In the genomic region with DNA sequence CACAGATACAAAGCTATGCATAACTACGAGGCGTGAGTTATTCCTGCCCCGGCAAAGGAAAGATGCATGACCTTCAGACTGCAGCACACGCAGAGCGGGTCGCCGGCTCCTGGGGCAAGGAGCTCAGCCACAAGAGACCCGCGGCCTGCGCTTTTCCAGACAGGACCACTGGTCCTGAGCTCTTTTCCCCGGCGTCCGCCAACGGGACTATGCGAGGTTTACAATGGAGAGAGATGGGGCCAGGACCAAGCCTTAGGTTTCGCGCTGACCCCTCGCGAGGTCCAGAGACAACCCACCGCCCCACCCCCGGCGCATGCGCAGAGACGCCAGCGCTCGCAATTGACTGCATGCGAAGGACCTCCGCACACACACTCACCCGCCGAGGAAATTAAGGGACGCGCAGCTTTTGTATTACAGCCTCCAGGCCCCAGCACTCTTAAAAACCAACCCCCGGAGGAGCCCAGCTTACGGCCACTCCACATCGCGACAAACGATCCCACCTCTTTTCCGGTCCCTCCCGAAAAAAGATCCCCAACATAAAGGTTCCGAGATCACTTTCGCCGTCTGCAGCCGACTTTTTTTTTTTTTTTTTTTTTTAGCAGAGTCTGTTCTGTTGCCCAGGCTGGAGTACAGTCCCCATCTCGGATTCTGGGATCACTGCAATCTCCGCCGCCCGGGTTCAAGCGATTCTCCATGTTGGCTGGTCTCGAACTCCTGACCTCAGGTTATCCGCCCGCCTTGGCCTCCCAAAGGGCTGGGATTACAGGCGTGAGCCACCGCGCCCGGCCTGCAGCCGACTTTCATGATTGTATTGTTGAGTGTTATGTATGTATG, we compare ENCODE assay signal across 1 cellular context.
TF ChIP-seq lines count a peak whose summit lies in the region.

A gene with protein sequence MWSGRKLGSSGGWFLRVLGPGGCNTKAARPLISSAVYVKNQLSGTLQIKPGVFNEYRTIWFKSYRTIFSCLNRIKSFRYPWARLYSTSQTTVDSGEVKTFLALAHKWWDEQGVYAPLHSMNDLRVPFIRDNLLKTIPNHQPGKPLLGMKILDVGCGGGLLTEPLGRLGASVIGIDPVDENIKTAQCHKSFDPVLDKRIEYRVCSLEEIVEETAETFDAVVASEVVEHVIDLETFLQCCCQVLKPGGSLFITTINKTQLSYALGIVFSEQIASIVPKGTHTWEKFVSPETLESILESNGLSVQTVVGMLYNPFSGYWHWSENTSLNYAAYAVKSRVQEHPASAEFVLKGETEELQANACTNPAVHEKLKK (minus strand): TSS at position 498 of the 834 bp plus-strand sequence. CDS start 16 bp downstream, at position 482.

TF ChIP-seq in K562, 482 proteins besides CTCF, POLR2A, EP300 and RAD21 (continued from another document and continues in another):
- TF ChIP-seq CREB3 (tag; conservative IDR thresholded peaks at IDR 0.05; ENCODE audit: low read depth) (no peak), POLR2AphosphoS2 (IDR thresholded peaks at IDR 0.05; ENCODE audit: low read length) (no peak), ZNF23 (CRISPR knock-in tag; IDR thresholded peaks at IDR 0.05) (no peak), SMAD1 (IDR thresholded peaks at IDR 0.05; ENCODE audit: low read depth, low read length, partially characterized antibody) (peak; percentile 61), RCOR1 (IDR thresholded peaks at IDR 0.05; ENCODE audit: borderline replicate concordance in 1 of 2, low read depth in 2 of 2, low read length in 2 of 2) (peak in 1 of 2 experiments; percentile 21; a peak in 1 of 4 replicates), NFIC (IDR thresholded peaks at IDR 0.05) (0 out of 2 replicates have a peak, but pooled peaks have one; percentile 27), BRCA1 (IDR thresholded peaks at IDR 0.05) (no peak), BRCA1 (CRISPR knock-in tag; IDR thresholded peaks at IDR 0.05) (no peak), HMG20B (CRISPR knock-in tag; IDR thresholded peaks at IDR 0.05) (no peak), PCBP1 (IDR thresholded peaks at IDR 0.05; ENCODE audit: low read depth, low read length, poor library complexity, severe bottlenecking) (no peak), NRF1 (conservative IDR thresholded peaks at IDR 0.05 in 1 of 2, IDR thresholded peaks at IDR 0.05 in 1 of 2) (peak; percentile 98), NR4A1 (CRISPR knock-in tag; IDR thresholded peaks at IDR 0.05) (0 out of 2 replicates have a peak, but pooled peaks have one; percentile 53), NR4A1 (tag; IDR thresholded peaks at IDR 0.05) (no peak), MED1 (CRISPR knock-in tag; IDR thresholded peaks at IDR 0.05; ENCODE audit: borderline replicate concordance) (no peak), LARP7 (IDR thresholded peaks at IDR 0.05) (peak; percentile 13; the same call in 1 of the 2 replicates), TEAD1 (CRISPR knock-in tag; IDR thresholded peaks at IDR 0.05) (no peak), BDP1 (IDR thresholded peaks at IDR 0.05; ENCODE audit: insufficient read depth, insufficient read length) (no peak), RBM15 (IDR thresholded peaks at IDR 0.05; ENCODE audit: insufficient read depth, low read length) (no peak), CCNT2 (IDR thresholded peaks at IDR 0.05; ENCODE audit: borderline replicate concordance, extremely low read depth, insufficient read length, low read depth, low read length) (no peak), BHLHE40 (IDR thresholded peaks at IDR 0.05; ENCODE audit: low read length) (no peak), ZNF644 (tag; IDR thresholded peaks at IDR 0.05; ENCODE audit: low read depth) (no peak), MYBL2 (IDR thresholded peaks at IDR 0.05; ENCODE audit: low read depth) (no peak), MYBL2 (CRISPR knock-in tag; IDR thresholded peaks at IDR 0.05; ENCODE audit: borderline replicate concordance) (no peak), STAG1 (CRISPR knock-in tag; IDR thresholded peaks at IDR 0.05; ENCODE audit: borderline replicate concordance) (no peak), SNRNP70 (optimal IDR thresholded peaks at IDR 0.05; ENCODE audit: low read depth, low read length) (no peak), KDM1A (IDR thresholded peaks at IDR 0.05) (no peak), THAP7 (CRISPR knock-in tag; IDR thresholded peaks at IDR 0.05) (no peak), ZBTB11 (CRISPR knock-in tag; IDR thresholded peaks at IDR 0.05) (peak; percentile 90 to 99 (median 97)), DNMT1 (IDR thresholded peaks at IDR 0.05) (no peak), ZBTB8A (IDR thresholded peaks at IDR 0.05; ENCODE audit: partially characterized antibody) (no peak), ZNF239 (CRISPR knock-in tag; IDR thresholded peaks at IDR 0.05) (no peak), ZNF175 (CRISPR knock-in tag; IDR thresholded peaks at IDR 0.05; ENCODE audit: low read depth) (0 out of 2 replicates have a peak, but pooled peaks have one; percentile 35), MXI1 (IDR thresholded peaks at IDR 0.05; ENCODE audit: low read depth, low read length) (no peak), OTX1 (CRISPR knock-in tag; IDR thresholded peaks at IDR 0.05) (no peak), ZBTB1 (CRISPR knock-in tag; IDR thresholded peaks at IDR 0.05; ENCODE audit: borderline replicate concordance, low read depth) (no peak), FUS (optimal IDR thresholded peaks at IDR 0.05; ENCODE audit: low read depth, low read length) (no peak), MXD1 (CRISPR knock-in tag; IDR thresholded peaks at IDR 0.05; ENCODE audit: borderline replicate concordance, poor library complexity, severe bottlenecking) (peak; percentile 28), HSF4 (CRISPR knock-in tag; IDR thresholded peaks at IDR 0.05; ENCODE audit: borderline replicate concordance) (no peak), XRCC4 (IDR thresholded peaks at IDR 0.05; ENCODE audit: extremely low read depth, insufficient read depth, insufficient read length) (no peak), GATA2 (CRISPR knock-in tag; IDR thresholded peaks at IDR 0.05) (no peak), SMAD3 (CRISPR knock-in tag; conservative IDR thresholded peaks at IDR 0.05) (0 out of 2 replicates have a peak, but pooled peaks have one; percentile 4), SOX6 (IDR thresholded peaks at IDR 0.05) (no peak), PURB (CRISPR knock-in tag; IDR thresholded peaks at IDR 0.05; ENCODE audit: low read depth) (no peak), DIDO1 (tag; IDR thresholded peaks at IDR 0.05; ENCODE audit: low read depth) (peak; percentile 86)
- TF ChIP-seq, protein P1, sequence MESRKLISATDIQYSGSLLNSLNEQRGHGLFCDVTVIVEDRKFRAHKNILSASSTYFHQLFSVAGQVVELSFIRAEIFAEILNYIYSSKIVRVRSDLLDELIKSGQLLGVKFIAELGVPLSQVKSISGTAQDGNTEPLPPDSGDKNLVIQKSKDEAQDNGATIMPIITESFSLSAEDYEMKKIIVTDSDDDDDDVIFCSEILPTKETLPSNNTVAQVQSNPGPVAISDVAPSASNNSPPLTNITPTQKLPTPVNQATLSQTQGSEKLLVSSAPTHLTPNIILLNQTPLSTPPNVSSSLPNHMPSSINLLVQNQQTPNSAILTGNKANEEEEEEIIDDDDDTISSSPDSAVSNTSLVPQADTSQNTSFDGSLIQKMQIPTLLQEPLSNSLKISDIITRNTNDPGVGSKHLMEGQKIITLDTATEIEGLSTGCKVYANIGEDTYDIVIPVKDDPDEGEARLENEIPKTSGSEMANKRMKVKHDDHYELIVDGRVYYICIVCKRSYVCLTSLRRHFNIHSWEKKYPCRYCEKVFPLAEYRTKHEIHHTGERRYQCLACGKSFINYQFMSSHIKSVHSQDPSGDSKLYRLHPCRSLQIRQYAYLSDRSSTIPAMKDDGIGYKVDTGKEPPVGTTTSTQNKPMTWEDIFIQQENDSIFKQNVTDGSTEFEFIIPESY (CRISPR knock-in tag; IDR thresholded peaks at IDR 0.05), result peak; percentile 70
- TF ChIP-seq, protein P2, sequence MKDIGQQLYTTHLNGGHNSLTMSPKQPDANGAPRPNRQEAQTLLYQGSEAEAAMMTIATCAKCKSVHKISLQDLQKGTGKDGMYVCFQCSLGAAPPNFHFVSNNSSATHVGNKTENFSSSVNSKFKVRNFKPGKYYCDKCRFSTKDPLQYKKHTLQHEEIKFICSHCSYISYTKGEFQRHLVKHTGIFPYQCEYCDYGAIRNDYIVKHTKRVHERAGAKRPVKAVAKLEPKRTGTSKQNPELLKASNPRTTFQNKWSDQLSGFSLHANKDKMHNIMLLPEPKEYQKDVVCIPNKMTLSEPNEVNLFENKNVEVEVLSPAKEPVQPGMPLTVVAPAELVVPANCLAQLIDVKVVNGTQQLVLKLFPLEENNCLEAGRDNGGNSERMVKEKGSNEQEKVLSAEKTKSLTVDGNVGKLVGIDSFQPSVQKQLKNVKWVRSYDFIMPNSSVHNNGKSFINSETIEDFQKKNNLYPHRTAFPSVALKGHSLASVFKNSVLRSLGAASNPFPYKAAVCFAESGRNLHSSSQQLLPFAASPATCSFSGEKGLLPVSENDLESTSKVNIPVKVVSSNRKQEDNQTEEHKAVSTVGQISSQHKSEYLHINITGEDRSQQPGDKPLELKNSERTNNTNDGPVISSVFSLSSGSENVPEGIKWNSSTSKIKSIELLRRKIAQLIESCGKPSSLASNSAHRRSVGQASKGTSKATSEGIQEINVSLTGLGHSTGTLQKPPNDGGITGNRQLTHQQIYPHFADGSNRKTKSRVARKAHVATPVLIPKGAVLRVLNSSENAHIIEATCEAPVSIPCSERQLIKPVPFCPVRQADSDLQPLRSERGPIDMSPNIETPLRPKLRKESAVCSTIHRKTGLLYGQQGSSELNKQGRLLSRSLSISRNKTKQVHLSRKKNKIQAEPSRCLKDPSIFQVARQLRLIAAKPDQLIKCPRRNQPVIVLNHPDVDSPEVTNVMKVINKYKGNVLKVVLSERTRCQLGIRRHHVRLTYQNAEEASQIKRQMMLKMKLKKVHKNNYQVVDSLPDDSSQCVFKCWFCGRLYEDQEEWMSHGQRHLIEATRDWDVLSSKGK (CRISPR knock-in tag; IDR thresholded peaks at IDR 0.05), result no peak
- TF ChIP-seq, protein P3, sequence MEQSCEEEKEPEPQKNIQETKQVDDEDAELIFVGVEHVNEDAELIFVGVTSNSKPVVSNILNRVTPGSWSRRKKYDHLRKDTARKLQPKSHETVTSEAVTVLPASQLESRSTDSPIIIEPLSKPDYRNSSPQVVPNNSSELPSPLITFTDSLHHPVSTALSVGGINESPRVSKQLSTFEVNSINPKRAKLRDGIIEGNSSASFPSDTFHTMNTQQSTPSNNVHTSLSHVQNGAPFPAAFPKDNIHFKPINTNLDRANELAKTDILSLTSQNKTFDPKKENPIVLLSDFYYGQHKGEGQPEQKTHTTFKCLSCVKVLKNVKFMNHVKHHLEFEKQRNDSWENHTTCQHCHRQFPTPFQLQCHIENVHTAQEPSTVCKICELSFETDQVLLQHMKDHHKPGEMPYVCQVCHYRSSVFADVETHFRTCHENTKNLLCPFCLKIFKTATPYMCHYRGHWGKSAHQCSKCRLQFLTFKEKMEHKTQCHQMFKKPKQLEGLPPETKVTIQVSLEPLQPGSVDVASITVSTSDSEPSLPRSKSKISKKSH (CRISPR knock-in tag; IDR thresholded peaks at IDR 0.05), result no peak
